25 cellular contexts compared by ENCODE assay signal in the genomic region with DNA sequence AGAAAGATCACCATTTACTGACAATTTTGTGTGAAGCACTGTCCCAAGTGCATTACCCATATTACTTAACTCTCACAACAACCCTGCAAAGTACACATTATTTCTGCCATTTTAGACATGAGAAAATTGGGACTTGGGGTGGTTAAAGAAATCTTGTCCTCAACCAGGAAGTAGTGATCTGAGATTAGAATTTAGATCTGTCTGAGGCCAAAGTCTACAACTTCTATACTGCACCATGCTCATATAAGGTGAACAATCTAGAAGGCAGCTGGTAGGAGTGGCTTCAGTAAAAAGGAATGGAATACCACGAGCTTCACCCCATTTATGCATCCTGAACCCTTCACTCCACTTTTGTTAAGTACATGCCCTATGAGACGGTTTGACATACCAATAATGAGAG.
"Had no signal": no experiment of that assay in that cellular context is flagged by ENCODE, and none has a peak within 500 bp of the region (broad histone marks: within the 10 kb centered on the region; RNA-seq: fewer than 3 reads in every experiment).

No MANE protein-coding gene starts in this region.

- H3K9me3 ChIP-seq: gastrocnemius medialis, sigmoid colon, upper lobe of right lung had no signal

- DNase-seq: activated CD4-positive, alpha-beta T cell treated with anti-CD3 and anti-CD28 coated beads, Interleukin-2, amount 50 U/mL, for 1 hour; activated CD4-positive, CD25-positive, alpha-beta regulatory T cell treated with anti-CD3 and anti-CD28 coated beads, Interleukin-2, amount 50 U/mL, for 72 hours; activated CD8-positive, alpha-beta T cell treated with anti-CD3 and anti-CD28 coated beads, Interleukin-2, amount 10 ng/mL, durations not matched to agents 7 days and 5 days; activated gamma-delta T cell; aorta; caudate nucleus; dermis blood vessel endothelial cell; effector CD8-positive, alpha-beta T cell; gastrocnemius medialis; head of caudate nucleus; mesenchymal stem cell; naive thymus-derived CD8-positive, alpha-beta T cell; retina; sigmoid colon; stimulated activated CD4-positive, alpha-beta T cell treated with anti-CD3 and anti-CD28 coated beads, Interleukin-2, amount 100 ng/mL, for 48 hours; stimulated activated CD8-positive, alpha-beta memory T cell treated with anti-CD3 and anti-CD28 coated beads, Interleukin-4, amount 100 ng/mL, for 48 hours; stimulated activated naive CD4-positive, alpha-beta T cell treated with Interleukin-2 at 50 U/mL for 16 hours; upper lobe of right lung had no signal

- H3K4me1 ChIP-seq: gastrocnemius medialis, sigmoid colon, upper lobe of right lung had no signal

- H3K9me3 Mint-ChIP-seq: activated naive CD4-positive, alpha-beta T cell treated with anti-CD3 and anti-CD28 coated beads, Interleukin-2, amount 50 U/mL, for 72 hours; activated T-helper 1 cell treated with anti-CD3 and anti-CD28 coated beads, Interleukin-12 subunit alpha, Interleukin-12 subunit beta, Interleukin-2, Interleukin-4 antibody, amounts not matched to agents 30 ng/mL and 10 ng/mL and 1 ng/mL, durations not matched to agents 14 hours and 24 hours and 36 hours; brain; neural progenitor cell had no signal

- H3K27me3 Mint-ChIP-seq: progenitor cell of endocrine pancreas had no signal

- FAIRE-seq: islet of Langerhans had no signal

- H2AFZ ChIP-seq: neural progenitor cell had no signal

- H3K4me2 ChIP-seq: neural progenitor cell had no signal

- H3K27ac ChIP-seq: gastrocnemius medialis, neural progenitor cell, sigmoid colon, upper lobe of right lung, VCaP had no signal

- H3K4me3 ChIP-seq: gastrocnemius medialis, neural progenitor cell, sigmoid colon, upper lobe of right lung had no signal

- H3K9ac ChIP-seq: neural progenitor cell had no signal

- H3K36me3 ChIP-seq: gastrocnemius medialis, neural progenitor cell, sigmoid colon, upper lobe of right lung had no signal

- H3K27ac Mint-ChIP-seq: activated CD8-positive, alpha-beta T cell treated with anti-CD3 and anti-CD28 coated beads, Interleukin-2, amount 10 ng/mL, durations not matched to agents 7 days and 5 days; activated naive CD4-positive, alpha-beta T cell treated with anti-CD3 and anti-CD28 coated beads, Interleukin-2, amount 50 U/mL, for 72 hours; activated T-helper 1 cell treated with anti-CD3 and anti-CD28 coated beads, Interleukin-12 subunit alpha, Interleukin-12 subunit beta, Interleukin-2, Interleukin-4 antibody, amounts not matched to agents 30 ng/mL and 10 ng/mL and 1 ng/mL, durations not matched to agents 14 hours and 24 hours and 36 hours; brain; neural progenitor cell had no signal

- ATAC-seq: activated CD8-positive, alpha-beta T cell treated with anti-CD3 and anti-CD28 coated beads, Interleukin-2, amount 10 ng/mL, durations not matched to agents 7 days and 5 days; activated naive CD4-positive, alpha-beta T cell treated with anti-CD3 and anti-CD28 coated beads, Interleukin-2, amount 50 U/mL, for 72 hours; gastrocnemius medialis; naive thymus-derived CD8-positive, alpha-beta T cell; upper lobe of right lung had no signal

- H3K4me3 Mint-ChIP-seq: activated CD8-positive, alpha-beta T cell treated with anti-CD3 and anti-CD28 coated beads, Interleukin-2, amount 10 ng/mL, durations not matched to agents 7 days and 5 days; activated T-helper 1 cell treated with anti-CD3 and anti-CD28 coated beads, Interleukin-12 subunit alpha, Interleukin-12 subunit beta, Interleukin-2, Interleukin-4 antibody, amounts not matched to agents 30 ng/mL and 10 ng/mL and 1 ng/mL, durations not matched to agents 14 hours and 24 hours and 36 hours; brain; naive thymus-derived CD8-positive, alpha-beta T cell; neural progenitor cell had no signal

- H3K36me3 Mint-ChIP-seq: activated naive CD4-positive, alpha-beta T cell treated with anti-CD3 and anti-CD28 coated beads, Interleukin-2, amount 50 U/mL, for 72 hours; brain; naive thymus-derived CD8-positive, alpha-beta T cell; neural progenitor cell had no signal

- H3K27me3 ChIP-seq: gastrocnemius medialis, neural progenitor cell, sigmoid colon, upper lobe of right lung had no signal
